In genomic region chr17:74959826-74960738, GRCh38 we compare ENCODE assay signal across 10 cellular contexts.
DNase-seq lines count a peak whose midpoint lies in the region; ATAC-seq lines count a peak whose summit lies in the region.
"Had no signal": no experiment of that assay in that cellular context is flagged by ENCODE, and none has a peak within 500 bp of the region (broad histone marks: within the 10 kb centered on the region; RNA-seq: fewer than 3 reads in every experiment).

No MANE protein-coding gene starts in this region.

- no peaks in the 10 kb centered on the region for H3K27me3 Mint-ChIP-seq in activated naive CD8-positive, alpha-beta T cell treated with anti-CD3 and anti-CD28 coated beads, Interleukin-2, amount 50 U/mL, for 24 hours
- peaks cover 4% of the 10 kb centered on the region for H3K27me3 Mint-ChIP-seq in memory B cell

- peaks cover 5% of the 10 kb centered on the region for H3K4me1 Mint-ChIP-seq in activated naive CD8-positive, alpha-beta T cell treated with anti-CD3 and anti-CD28 coated beads, Interleukin-2, amount 50 U/mL, for 24 hours
- peaks cover 7% of the 10 kb centered on the region for H3K4me1 Mint-ChIP-seq in memory B cell

- no peaks in the 10 kb centered on the region for H3K9me3 Mint-ChIP-seq in activated naive CD8-positive, alpha-beta T cell treated with anti-CD3 and anti-CD28 coated beads, Interleukin-2, amount 50 U/mL, for 24 hours
- H3K9me3 Mint-ChIP-seq in memory B cell: no peaks in the 10 kb centered on the region
- H3K9me3 Mint-ChIP-seq: activated CD4-positive, alpha-beta memory T cell treated with anti-CD3 and anti-CD28 coated beads, Interleukin-2, amount 10 ng/mL, durations not matched to agents 7 days and 5 days had no signal

- H3K4me3 Mint-ChIP-seq in activated naive CD8-positive, alpha-beta T cell treated with anti-CD3 and anti-CD28 coated beads, Interleukin-2, amount 50 U/mL, for 24 hours: no peak overlapping the region
- H3K4me3 Mint-ChIP-seq in memory B cell: no peak overlapping the region
- H3K4me3 Mint-ChIP-seq: activated CD4-positive, alpha-beta memory T cell treated with anti-CD3 and anti-CD28 coated beads, Interleukin-2, amount 10 ng/mL, durations not matched to agents 7 days and 5 days had no signal

- ATAC-seq in activated naive CD8-positive, alpha-beta T cell treated with anti-CD3 and anti-CD28 coated beads, Interleukin-2, amount 50 U/mL, for 24 hours: no peak
- ATAC-seq in memory B cell (ENCODE audit: low read depth) (peak; percentile 12), GM18517 (IDR thresholded peaks at IDR 0.05; ENCODE audit: unreplicated experiment) (no peak), HG02763 (IDR thresholded peaks at IDR 0.05; ENCODE audit: unreplicated experiment) (no peak)

- DNase-seq in EH (ENCODE audit: low read depth) (peak; percentile 50), HK-2 (ENCODE audit: unreplicated experiment) (peak; percentile 35), memory B cell (ENCODE audit: low spot score in 2 of 2) (no peak)
- DNase-seq in activated naive CD8-positive, alpha-beta T cell treated with anti-CD3 and anti-CD28 coated beads, Interleukin-2, amount 50 U/mL, for 24 hours: no peak
- DNase-seq in activated effector memory CD4-positive, alpha-beta T cell treated with anti-CD3 and anti-CD28 coated beads, Interleukin-2, amount 50 U/mL, for 16 hours: no peak
- DNase-seq: activated naive CD4-positive, alpha-beta T cell; NCI-H2107 had no signal

- no peaks in the 10 kb centered on the region for H3K36me3 Mint-ChIP-seq in activated naive CD8-positive, alpha-beta T cell treated with anti-CD3 and anti-CD28 coated beads, Interleukin-2, amount 50 U/mL, for 24 hours (ENCODE audit: low read depth)
- no peaks in the 10 kb centered on the region for H3K36me3 Mint-ChIP-seq in memory B cell

- peak overlapping the region; percentile 53 for H3K27ac Mint-ChIP-seq in activated naive CD8-positive, alpha-beta T cell treated with anti-CD3 and anti-CD28 coated beads, Interleukin-2, amount 50 U/mL, for 24 hours
- H3K27ac Mint-ChIP-seq in memory B cell: no peak overlapping the region
- H3K27ac Mint-ChIP-seq: activated CD4-positive, alpha-beta memory T cell treated with anti-CD3 and anti-CD28 coated beads, Interleukin-2, amount 10 ng/mL, durations not matched to agents 7 days and 5 days had no signal

Comparison
In these comparisons a context has a peak if more than half of its experiments do, and no peak if none do; other contexts are left out.
1. DNase-seq: peak in EH (single experiment) and HK-2 (single experiment); none in activated naive CD8-positive, alpha-beta T cell treated with anti-CD3 and anti-CD28 coated beads, Interleukin-2, amount 50 U/mL, for 24 hours (single experiment), memory B cell (0 of 2) and activated effector memory CD4-positive, alpha-beta T cell treated with anti-CD3 and anti-CD28 coated beads, Interleukin-2, amount 50 U/mL, for 16 hours (single experiment).